Comparison of ENCODE assay signal across 1 cellular context in the genomic region with DNA sequence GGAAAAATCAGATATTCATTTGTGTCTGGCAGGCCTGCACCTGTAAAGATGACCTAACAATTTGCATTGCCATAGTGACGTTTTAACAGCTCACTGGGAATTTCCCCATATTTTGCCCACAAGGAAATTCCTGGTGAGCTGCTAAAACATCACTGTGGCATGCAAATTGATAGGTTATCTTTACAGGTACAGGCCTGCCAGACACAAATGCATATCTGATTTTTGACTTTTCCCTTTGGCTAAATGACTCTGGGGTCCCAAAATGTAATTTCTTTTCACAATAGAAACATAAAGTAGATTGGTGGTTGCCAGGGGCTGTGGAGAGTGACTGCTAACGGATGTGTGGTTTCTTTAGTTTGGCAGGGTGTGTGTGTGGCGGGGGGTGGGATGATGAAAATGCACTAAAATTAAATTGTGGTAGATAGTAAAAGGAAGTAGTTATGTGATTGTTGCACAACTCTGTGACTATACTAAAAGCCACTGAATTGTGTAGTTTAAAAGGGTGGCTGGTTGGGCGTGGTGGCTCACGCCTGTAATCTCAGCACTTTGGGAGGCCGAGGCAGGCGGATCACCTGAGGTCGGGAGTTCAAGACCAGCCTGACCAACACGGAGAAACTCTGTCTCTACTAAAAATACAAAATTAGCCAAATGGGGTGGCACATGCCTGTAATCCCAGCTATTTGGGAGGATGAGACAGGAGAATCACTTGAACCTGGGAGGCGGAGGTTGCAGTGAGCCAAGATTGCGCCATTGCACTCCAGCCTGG.
TF ChIP-seq lines count a peak whose summit lies in the region.

No MANE protein-coding gene starts in this region.

TF ChIP-seq in K562, 482 proteins besides CTCF, POLR2A, EP300 and RAD21 (continued from another document and continues in another):
- TF ChIP-seq, protein P1, sequence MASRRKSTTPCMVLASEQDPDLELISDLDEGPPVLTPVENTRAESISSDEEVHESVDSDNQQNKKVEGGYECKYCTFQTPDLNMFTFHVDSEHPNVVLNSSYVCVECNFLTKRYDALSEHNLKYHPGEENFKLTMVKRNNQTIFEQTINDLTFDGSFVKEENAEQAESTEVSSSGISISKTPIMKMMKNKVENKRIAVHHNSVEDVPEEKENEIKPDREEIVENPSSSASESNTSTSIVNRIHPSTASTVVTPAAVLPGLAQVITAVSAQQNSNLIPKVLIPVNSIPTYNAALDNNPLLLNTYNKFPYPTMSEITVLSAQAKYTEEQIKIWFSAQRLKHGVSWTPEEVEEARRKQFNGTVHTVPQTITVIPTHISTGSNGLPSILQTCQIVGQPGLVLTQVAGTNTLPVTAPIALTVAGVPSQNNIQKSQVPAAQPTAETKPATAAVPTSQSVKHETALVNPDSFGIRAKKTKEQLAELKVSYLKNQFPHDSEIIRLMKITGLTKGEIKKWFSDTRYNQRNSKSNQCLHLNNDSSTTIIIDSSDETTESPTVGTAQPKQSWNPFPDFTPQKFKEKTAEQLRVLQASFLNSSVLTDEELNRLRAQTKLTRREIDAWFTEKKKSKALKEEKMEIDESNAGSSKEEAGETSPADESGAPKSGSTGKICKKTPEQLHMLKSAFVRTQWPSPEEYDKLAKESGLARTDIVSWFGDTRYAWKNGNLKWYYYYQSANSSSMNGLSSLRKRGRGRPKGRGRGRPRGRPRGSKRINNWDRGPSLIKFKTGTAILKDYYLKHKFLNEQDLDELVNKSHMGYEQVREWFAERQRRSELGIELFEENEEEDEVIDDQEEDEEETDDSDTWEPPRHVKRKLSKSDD (conservative IDR thresholded peaks at IDR 0.05; ENCODE audit: low read length), result no peak
- TF ChIP-seq BMI1 (IDR thresholded peaks at IDR 0.05; ENCODE audit: low read length) (no peak), ZNF174 (CRISPR knock-in tag; IDR thresholded peaks at IDR 0.05) (no peak), HNRNPUL1 (IDR thresholded peaks at IDR 0.05; ENCODE audit: low read length) (no peak), CREBBP (IDR thresholded peaks at IDR 0.05; ENCODE audit: low read depth, low read length) (no peak), SRSF9 (IDR thresholded peaks at IDR 0.05; ENCODE audit: borderline replicate concordance, low read depth, low read length) (no peak), FOXJ3 (CRISPR knock-in tag; IDR thresholded peaks at IDR 0.05) (no peak), ARID1B (IDR thresholded peaks at IDR 0.05) (peak; percentile 63), FOXK2 (conservative IDR thresholded peaks at IDR 0.05 in 1 of 2, IDR thresholded peaks at IDR 0.05 in 1 of 2; ENCODE audit: low read depth in 2 of 2) (no peak), ZNF696 (CRISPR knock-in tag; conservative IDR thresholded peaks at IDR 0.05) (no peak), TCF7L2 (IDR thresholded peaks at IDR 0.05; ENCODE audit: low read depth, low read length) (no peak), CEBPG (CRISPR knock-in tag; IDR thresholded peaks at IDR 0.05) (peak; percentile 80), CEBPG (tag; conservative IDR thresholded peaks at IDR 0.05 in 1 of 2, IDR thresholded peaks at IDR 0.05 in 1 of 2) (peak; percentile 90 to 94), ESRRA (IDR thresholded peaks at IDR 0.05; ENCODE audit: borderline replicate concordance, low read depth) (no peak; the same call in 1 of the 2 replicates), MEF2D (tag; conservative IDR thresholded peaks at IDR 0.05; ENCODE audit: low read depth) (peak; percentile 78; the same call in 1 of the 2 replicates), ZNF431 (CRISPR knock-in tag; IDR thresholded peaks at IDR 0.05) (no peak), LARP7 (IDR thresholded peaks at IDR 0.05) (no peak), RBM22 (IDR thresholded peaks at IDR 0.05; ENCODE audit: low read depth, low read length, poor library complexity, severe bottlenecking) (no peak), ZNF121 (CRISPR knock-in tag; conservative IDR thresholded peaks at IDR 0.05) (no peak), FOXM1 (IDR thresholded peaks at IDR 0.05; ENCODE audit: low read depth) (peak; percentile 30; the same call in 1 of the 2 replicates), FOXM1 (CRISPR knock-in tag; IDR thresholded peaks at IDR 0.05; ENCODE audit: low read depth) (no peak), YY1 (IDR thresholded peaks at IDR 0.05; ENCODE audit: borderline replicate concordance in 1 of 3, control insufficient read depth in 1 of 3, extremely low read depth in 1 of 3, insufficient read depth in 3 of 3, insufficient read length in 1 of 3, insufficient replicate concordance in 2 of 3, low read depth in 1 of 3, low read length in 2 of 3) (no peak), HNRNPH1 (optimal IDR thresholded peaks at IDR 0.05; ENCODE audit: low read depth, low read length) (no peak), ELF1 (tag; IDR thresholded peaks at IDR 0.05) (no peak), SAFB (IDR thresholded peaks at IDR 0.05; ENCODE audit: borderline replicate concordance, low read depth, low read length) (no peak), ARID2 (IDR thresholded peaks at IDR 0.05) (no peak), U2AF2 (optimal IDR thresholded peaks at IDR 0.05; ENCODE audit: low read depth, low read length) (no peak), MIER1 (IDR thresholded peaks at IDR 0.05; ENCODE audit: low read depth) (no peak), PPARD (CRISPR knock-in tag; IDR thresholded peaks at IDR 0.05) (no peak), BDP1 (IDR thresholded peaks at IDR 0.05; ENCODE audit: insufficient read depth, insufficient read length) (no peak), ZNF780A (CRISPR knock-in tag; IDR thresholded peaks at IDR 0.05) (no peak), DDX20 (tag; IDR thresholded peaks at IDR 0.05; ENCODE audit: low read depth) (no peak), CEBPB (tag; IDR thresholded peaks at IDR 0.05) (peak; percentile 94)
- TF ChIP-seq, protein P2, sequence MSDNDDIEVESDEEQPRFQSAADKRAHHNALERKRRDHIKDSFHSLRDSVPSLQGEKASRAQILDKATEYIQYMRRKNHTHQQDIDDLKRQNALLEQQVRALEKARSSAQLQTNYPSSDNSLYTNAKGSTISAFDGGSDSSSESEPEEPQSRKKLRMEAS (CRISPR knock-in tag; IDR thresholded peaks at IDR 0.05), result no peak
- TF ChIP-seq, protein P3, sequence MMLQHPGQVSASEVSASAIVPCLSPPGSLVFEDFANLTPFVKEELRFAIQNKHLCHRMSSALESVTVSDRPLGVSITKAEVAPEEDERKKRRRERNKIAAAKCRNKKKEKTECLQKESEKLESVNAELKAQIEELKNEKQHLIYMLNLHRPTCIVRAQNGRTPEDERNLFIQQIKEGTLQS (IDR thresholded peaks at IDR 0.05), result peak; percentile 46; the same call in 1 of the 2 replicates
- TF ChIP-seq, protein P3 (CRISPR knock-in tag; conservative IDR thresholded peaks at IDR 0.05), result no peak
- TF ChIP-seq, protein P4, sequence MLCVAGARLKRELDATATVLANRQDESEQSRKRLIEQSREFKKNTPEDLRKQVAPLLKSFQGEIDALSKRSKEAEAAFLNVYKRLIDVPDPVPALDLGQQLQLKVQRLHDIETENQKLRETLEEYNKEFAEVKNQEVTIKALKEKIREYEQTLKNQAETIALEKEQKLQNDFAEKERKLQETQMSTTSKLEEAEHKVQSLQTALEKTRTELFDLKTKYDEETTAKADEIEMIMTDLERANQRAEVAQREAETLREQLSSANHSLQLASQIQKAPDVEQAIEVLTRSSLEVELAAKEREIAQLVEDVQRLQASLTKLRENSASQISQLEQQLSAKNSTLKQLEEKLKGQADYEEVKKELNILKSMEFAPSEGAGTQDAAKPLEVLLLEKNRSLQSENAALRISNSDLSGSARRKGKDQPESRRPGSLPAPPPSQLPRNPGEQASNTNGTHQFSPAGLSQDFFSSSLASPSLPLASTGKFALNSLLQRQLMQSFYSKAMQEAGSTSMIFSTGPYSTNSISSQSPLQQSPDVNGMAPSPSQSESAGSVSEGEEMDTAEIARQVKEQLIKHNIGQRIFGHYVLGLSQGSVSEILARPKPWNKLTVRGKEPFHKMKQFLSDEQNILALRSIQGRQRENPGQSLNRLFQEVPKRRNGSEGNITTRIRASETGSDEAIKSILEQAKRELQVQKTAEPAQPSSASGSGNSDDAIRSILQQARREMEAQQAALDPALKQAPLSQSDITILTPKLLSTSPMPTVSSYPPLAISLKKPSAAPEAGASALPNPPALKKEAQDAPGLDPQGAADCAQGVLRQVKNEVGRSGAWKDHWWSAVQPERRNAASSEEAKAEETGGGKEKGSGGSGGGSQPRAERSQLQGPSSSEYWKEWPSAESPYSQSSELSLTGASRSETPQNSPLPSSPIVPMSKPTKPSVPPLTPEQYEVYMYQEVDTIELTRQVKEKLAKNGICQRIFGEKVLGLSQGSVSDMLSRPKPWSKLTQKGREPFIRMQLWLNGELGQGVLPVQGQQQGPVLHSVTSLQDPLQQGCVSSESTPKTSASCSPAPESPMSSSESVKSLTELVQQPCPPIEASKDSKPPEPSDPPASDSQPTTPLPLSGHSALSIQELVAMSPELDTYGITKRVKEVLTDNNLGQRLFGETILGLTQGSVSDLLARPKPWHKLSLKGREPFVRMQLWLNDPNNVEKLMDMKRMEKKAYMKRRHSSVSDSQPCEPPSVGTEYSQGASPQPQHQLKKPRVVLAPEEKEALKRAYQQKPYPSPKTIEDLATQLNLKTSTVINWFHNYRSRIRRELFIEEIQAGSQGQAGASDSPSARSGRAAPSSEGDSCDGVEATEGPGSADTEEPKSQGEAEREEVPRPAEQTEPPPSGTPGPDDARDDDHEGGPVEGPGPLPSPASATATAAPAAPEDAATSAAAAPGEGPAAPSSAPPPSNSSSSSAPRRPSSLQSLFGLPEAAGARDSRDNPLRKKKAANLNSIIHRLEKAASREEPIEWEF (CRISPR knock-in tag; IDR thresholded peaks at IDR 0.05), result no peak
- TF ChIP-seq, protein P5, sequence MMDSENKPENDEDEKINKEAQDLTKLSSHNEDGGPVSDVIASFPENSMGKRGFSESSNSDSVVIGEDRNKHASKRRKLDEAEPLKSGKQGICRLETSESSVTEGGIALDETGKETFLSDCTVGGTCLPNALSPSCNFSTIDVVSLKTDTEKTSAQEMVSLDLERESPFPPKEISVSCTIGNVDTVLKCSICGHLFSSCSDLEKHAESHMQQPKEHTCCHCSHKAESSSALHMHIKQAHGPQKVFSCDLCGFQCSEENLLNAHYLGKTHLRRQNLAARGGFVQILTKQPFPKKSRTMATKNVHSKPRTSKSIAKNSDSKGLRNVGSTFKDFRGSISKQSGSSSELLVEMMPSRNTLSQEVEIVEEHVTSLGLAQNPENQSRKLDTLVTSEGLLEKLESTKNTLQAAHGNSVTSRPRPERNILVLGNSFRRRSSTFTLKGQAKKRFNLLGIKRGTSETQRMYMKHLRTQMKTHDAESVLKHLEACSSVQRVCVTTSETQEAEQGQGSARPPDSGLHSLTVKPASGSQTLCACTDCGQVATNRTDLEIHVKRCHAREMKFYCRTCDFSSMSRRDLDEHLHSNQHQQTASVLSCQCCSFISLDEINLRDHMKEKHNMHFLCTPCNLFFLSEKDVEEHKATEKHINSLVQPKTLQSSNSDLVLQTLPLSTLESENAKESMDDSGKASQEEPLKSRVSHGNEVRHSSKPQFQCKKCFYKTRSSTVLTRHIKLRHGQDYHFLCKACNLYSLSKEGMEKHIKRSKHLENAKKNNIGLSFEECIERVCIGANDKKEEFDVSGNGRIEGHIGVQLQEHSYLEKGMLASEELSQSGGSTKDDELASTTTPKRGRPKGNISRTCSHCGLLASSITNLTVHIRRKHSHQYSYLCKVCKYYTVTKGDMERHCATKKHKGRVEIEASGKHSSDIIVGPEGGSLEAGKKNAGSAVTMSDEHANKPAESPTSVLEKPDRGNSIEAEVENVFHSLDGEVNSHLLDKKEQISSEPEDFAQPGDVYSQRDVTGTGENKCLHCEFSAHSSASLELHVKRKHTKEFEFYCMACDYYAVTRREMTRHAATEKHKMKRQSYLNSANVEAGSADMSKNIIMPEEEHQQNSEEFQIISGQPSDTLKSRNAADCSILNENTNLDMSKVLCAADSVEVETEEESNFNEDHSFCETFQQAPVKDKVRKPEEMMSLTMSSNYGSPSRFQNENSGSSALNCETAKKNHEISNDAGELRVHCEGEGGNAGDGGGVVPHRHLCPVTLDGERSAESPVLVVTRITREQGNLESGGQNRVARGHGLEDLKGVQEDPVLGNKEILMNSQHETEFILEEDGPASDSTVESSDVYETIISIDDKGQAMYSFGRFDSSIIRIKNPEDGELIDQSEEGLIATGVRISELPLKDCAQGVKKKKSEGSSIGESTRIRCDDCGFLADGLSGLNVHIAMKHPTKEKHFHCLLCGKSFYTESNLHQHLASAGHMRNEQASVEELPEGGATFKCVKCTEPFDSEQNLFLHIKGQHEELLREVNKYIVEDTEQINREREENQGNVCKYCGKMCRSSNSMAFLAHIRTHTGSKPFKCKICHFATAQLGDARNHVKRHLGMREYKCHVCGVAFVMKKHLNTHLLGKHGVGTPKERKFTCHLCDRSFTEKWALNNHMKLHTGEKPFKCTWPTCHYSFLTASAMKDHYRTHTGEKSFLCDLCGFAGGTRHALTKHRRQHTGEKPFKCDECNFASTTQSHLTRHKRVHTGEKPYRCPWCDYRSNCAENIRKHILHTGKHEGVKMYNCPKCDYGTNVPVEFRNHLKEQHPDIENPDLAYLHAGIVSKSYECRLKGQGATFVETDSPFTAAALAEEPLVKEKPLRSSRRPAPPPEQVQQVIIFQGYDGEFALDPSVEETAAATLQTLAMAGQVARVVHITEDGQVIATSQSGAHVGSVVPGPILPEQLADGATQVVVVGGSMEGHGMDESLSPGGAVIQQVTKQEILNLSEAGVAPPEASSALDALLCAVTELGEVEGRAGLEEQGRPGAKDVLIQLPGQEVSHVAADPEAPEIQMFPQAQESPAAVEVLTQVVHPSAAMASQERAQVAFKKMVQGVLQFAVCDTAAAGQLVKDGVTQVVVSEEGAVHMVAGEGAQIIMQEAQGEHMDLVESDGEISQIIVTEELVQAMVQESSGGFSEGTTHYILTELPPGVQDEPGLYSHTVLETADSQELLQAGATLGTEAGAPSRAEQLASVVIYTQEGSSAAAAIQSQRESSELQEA (IDR thresholded peaks at IDR 0.05; ENCODE audit: low read depth), result no peak
- TF ChIP-seq, protein P6, sequence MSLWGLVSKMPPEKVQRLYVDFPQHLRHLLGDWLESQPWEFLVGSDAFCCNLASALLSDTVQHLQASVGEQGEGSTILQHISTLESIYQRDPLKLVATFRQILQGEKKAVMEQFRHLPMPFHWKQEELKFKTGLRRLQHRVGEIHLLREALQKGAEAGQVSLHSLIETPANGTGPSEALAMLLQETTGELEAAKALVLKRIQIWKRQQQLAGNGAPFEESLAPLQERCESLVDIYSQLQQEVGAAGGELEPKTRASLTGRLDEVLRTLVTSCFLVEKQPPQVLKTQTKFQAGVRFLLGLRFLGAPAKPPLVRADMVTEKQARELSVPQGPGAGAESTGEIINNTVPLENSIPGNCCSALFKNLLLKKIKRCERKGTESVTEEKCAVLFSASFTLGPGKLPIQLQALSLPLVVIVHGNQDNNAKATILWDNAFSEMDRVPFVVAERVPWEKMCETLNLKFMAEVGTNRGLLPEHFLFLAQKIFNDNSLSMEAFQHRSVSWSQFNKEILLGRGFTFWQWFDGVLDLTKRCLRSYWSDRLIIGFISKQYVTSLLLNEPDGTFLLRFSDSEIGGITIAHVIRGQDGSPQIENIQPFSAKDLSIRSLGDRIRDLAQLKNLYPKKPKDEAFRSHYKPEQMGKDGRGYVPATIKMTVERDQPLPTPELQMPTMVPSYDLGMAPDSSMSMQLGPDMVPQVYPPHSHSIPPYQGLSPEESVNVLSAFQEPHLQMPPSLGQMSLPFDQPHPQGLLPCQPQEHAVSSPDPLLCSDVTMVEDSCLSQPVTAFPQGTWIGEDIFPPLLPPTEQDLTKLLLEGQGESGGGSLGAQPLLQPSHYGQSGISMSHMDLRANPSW (CRISPR knock-in tag; IDR thresholded peaks at IDR 0.05), result no peak
- TF ChIP-seq, protein P7, sequence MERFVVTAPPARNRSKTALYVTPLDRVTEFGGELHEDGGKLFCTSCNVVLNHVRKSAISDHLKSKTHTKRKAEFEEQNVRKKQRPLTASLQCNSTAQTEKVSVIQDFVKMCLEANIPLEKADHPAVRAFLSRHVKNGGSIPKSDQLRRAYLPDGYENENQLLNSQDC (CRISPR knock-in tag; IDR thresholded peaks at IDR 0.05), result no peak
